Comparison of ENCODE assay signal across 8 cellular contexts in genomic region chr10:14879801-14880193, GRCh38. TPM values are rescaled to one million over a fixed set of nuclear protein-coding genes. Genes with fewer than 3 reads are reported as not detected.
DNase-seq lines count a peak whose midpoint lies in the region; ATAC-seq and TF ChIP-seq lines count a peak whose summit lies in the region.

No MANE protein-coding gene starts in this region.

- peaks cover 29% of the 10 kb centered on the region for H3K36me3 Mint-ChIP-seq in stimulated activated naive CD8-positive, alpha-beta T cell treated with anti-CD3 and anti-CD28 coated beads, Interleukin-15, Interleukin-2, amounts not matched to agents 100 ng/mL and 50 ng/mL, for 24 hours (ENCODE audit: low read depth)

- H3K4me3 Mint-ChIP-seq in stimulated activated naive CD8-positive, alpha-beta T cell treated with anti-CD3 and anti-CD28 coated beads, Interleukin-15, Interleukin-2, amounts not matched to agents 100 ng/mL and 50 ng/mL, for 24 hours: peak overlapping the region; percentile 95

- H3K27ac ChIP-seq in body of pancreas: peak overlapping the region in 1 of 4 donors; percentile 91
- peak overlapping the region; percentile 96 for H3K27ac ChIP-seq in mesodermal cell (ENCODE audit: low read depth, low read length, severe bottlenecking)

- H3K9me3 Mint-ChIP-seq in stimulated activated naive CD8-positive, alpha-beta T cell treated with anti-CD3 and anti-CD28 coated beads, Interleukin-15, Interleukin-2, amounts not matched to agents 100 ng/mL and 50 ng/mL, for 24 hours: no peaks in the 10 kb centered on the region

- H3K4me3 ChIP-seq in body of pancreas (peak overlapping the region; percentile 92 to 93), mesodermal cell (ENCODE audit: extremely low read depth, insufficient read depth, low read length, poor library complexity, severe bottlenecking) (peak overlapping the region; percentile 96)

- TF ChIP-seq POLR2A in body of pancreas (IDR thresholded peaks at IDR 0.05): no peak

- WGBS in body of pancreas, 2 donors: 1 to 2% methylated on average over 7 of the region's 7 CpGs
- WGBS in mesodermal cell (ENCODE audit: insufficient coverage in 2 of 2), 2 experiments: no CpG with 5 or more reads among the region's 7 CpGs

- H3K9me3 ChIP-seq in body of pancreas (no peaks in the 10 kb centered on the region), mesodermal cell (ENCODE audit: control insufficient read depth, low read length) (no peaks in the 10 kb centered on the region)

- H3K27ac Mint-ChIP-seq in stimulated activated naive CD8-positive, alpha-beta T cell treated with anti-CD3 and anti-CD28 coated beads, Interleukin-15, Interleukin-2, amounts not matched to agents 100 ng/mL and 50 ng/mL, for 24 hours: peak overlapping the region; percentile 85

- H3K27me3 ChIP-seq in body of pancreas: no peaks in the 10 kb centered on the region

- peaks cover 33% of the 10 kb centered on the region for H3K4me1 ChIP-seq in body of pancreas
- H3K4me1 ChIP-seq in mesodermal cell (ENCODE audit: control insufficient read depth, insufficient read depth, low read length, poor library complexity, severe bottlenecking): peaks cover 6% of the 10 kb centered on the region

- intact Hi-C loops in body of pancreas (cut with DNase I): no loop called here

- H3K27me3 Mint-ChIP-seq in stimulated activated naive CD8-positive, alpha-beta T cell treated with anti-CD3 and anti-CD28 coated beads, Interleukin-15, Interleukin-2, amounts not matched to agents 100 ng/mL and 50 ng/mL, for 24 hours: no peaks in the 10 kb centered on the region

- no peaks in the 10 kb centered on the region for H3K36me3 ChIP-seq in body of pancreas (replicated peaks in 1 of 2; ENCODE audit: insufficient read depth in 1 of 2, low read depth in 2 of 2)
- peaks cover 30% of the 10 kb centered on the region for H3K36me3 ChIP-seq in mesodermal cell (ENCODE audit: control insufficient read depth, insufficient read depth, low read length)

- peaks cover 50% of the 10 kb centered on the region for H3K4me1 Mint-ChIP-seq in stimulated activated naive CD8-positive, alpha-beta T cell treated with anti-CD3 and anti-CD28 coated beads, Interleukin-15, Interleukin-2, amounts not matched to agents 100 ng/mL and 50 ng/mL, for 24 hours (ENCODE audit: low read depth)

- no peak for DNase-seq in stimulated activated naive CD8-positive, alpha-beta T cell treated with anti-CD3 and anti-CD28 coated beads, Interleukin-15, Interleukin-2, amounts not matched to agents 100 U/mL and 50 U/mL, for 24 hours
- no peak for DNase-seq in body of pancreas
- DNase-seq in NCI-H2107 treated with DMSO at 0.1 percent for 48 hours (lab: John Stamatoyannopoulos, UW; ENCODE audit: unreplicated experiment): no peak
- no peak for DNase-seq in NK-92 (lab: John Stamatoyannopoulos, UW; ENCODE audit: unreplicated experiment)
- DNase-seq in nucleus accumbens (lab: John Stamatoyannopoulos, UW): no peak
- DNase-seq in glomerular visceral epithelial cell (ENCODE audit: extremely low spot score): no peak

- no peak for ATAC-seq in stimulated activated naive CD8-positive, alpha-beta T cell treated with anti-CD3 and anti-CD28 coated beads, Interleukin-15, Interleukin-2, amounts not matched to agents 100 U/mL and 50 U/mL, for 24 hours
- no peak for ATAC-seq in body of pancreas

- no peak for TF ChIP-seq CTCF in body of pancreas (IDR thresholded peaks at IDR 0.05)

RNA-seq across cellular contexts. Expression of gene SUV39H2, which starts 1.1 kb away (rescaled TPM):
- total RNA-seq in body of pancreas: 1 to 10 TPM; 3.1 to 4.6 TPM
- polyA plus RNA-seq in mesodermal cell (2013, experiment 1 of 2): 20.8 TPM
- polyA plus RNA-seq in mesodermal cell (2013, experiment 2 of 2): 30.0 TPM

RNA-seq across cellular contexts. Expression of gene HSPA14, which starts 41.7 kb away (rescaled TPM):
- 1 to 10 TPM; 6.6 to 7.8 TPM for total RNA-seq in body of pancreas
- polyA plus RNA-seq in mesodermal cell (2013, experiment 1 of 2): 21.6 TPM
- polyA plus RNA-seq in mesodermal cell (2013, experiment 2 of 2): 25.4 TPM

RNA-seq across cellular contexts. Expression of gene MSANTD7, which starts 41.7 kb away (rescaled TPM):
- total RNA-seq in body of pancreas: 10 to 100 TPM in 1 of 2 donors, 1 to 10 TPM in 1; 6.5 to 11.5 TPM
- 10.6 TPM for polyA plus RNA-seq in mesodermal cell (2013, experiment 1 of 2)
- polyA plus RNA-seq in mesodermal cell (2013, experiment 2 of 2): 10.7 TPM

RNA-seq across cellular contexts. Expression of gene CDNF, which starts 42.0 kb away (rescaled TPM):
- total RNA-seq in body of pancreas: 10 to 100 TPM in 1 of 2 donors, 1 to 10 TPM in 1; 1.3 to 15.3 TPM
- 2.1 TPM for polyA plus RNA-seq in mesodermal cell (2013, experiment 1 of 2)
- polyA plus RNA-seq in mesodermal cell (2013, experiment 2 of 2): 1.8 TPM
